In the genomic region with DNA sequence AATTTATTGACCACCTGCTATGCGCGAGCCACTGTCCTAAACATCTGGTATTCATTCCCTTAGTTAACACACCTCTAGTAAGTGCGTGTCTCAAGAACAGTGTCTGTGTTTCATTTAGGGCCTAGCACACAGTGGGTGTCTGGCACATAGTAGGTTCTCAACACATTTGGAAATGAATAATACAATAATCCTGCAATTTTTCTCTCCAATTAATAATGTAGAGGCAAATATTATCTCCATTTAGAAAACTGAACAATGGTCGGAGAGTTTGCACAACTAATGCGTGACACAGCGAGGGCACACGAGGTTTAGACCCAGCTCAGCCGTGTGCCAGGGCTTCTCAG, we compare ENCODE assay signal across 22 cellular contexts. TPM values are rescaled to one million over a fixed set of nuclear protein-coding genes. Genes with fewer than 3 reads are reported as not detected.
DNase-seq lines count a peak whose midpoint lies in the region; ATAC-seq and TF ChIP-seq lines count a peak whose summit lies in the region.
"Had no signal": no experiment of that assay in that cellular context is flagged by ENCODE, and none has a peak within 500 bp of the region (broad histone marks: within the 10 kb centered on the region; RNA-seq: fewer than 3 reads in every experiment).

No MANE protein-coding gene starts in this region.

- H2AFZ ChIP-seq in SK-N-SH (ENCODE audit: low read depth) = no peak overlapping the region

- H3K9me3 ChIP-seq in SK-N-SH (no peaks in the 10 kb centered on the region), adipocyte (ENCODE audit: control insufficient read depth, low read length) (peaks cover 6% of the 10 kb centered on the region), spleen (peaks cover 0 to 7% (median 0%) of the 10 kb centered on the region in 8 donors), esophagus squamous epithelium (no peaks in the 10 kb centered on the region)
- H3K9me3 ChIP-seq: BE2C, esophagus muscularis mucosa, lower lobe of right lung, thyroid gland had no signal

- H3K36me3 Mint-ChIP-seq in IgD-negative memory B cell = no peaks in the 10 kb centered on the region
- H3K36me3 Mint-ChIP-seq in osteocyte (ENCODE audit: unreplicated experiment) = no peaks in the 10 kb centered on the region
- H3K36me3 Mint-ChIP-seq: activated naive CD8-positive, alpha-beta T cell treated with anti-CD3 and anti-CD28 coated beads, Interleukin-2, amount 10 ng/mL, durations not matched to agents 7 days and 5 days had no signal

- H3K36me3 ChIP-seq in SK-N-SH (replicated peaks in 1 of 2; ENCODE audit: control insufficient read depth in 1 of 2, insufficient read depth in 2 of 2, low read length in 1 of 2) = no peaks in the 10 kb centered on the region
- no peaks in the 10 kb centered on the region for H3K36me3 ChIP-seq in adipocyte (ENCODE audit: control insufficient read depth, insufficient read depth, low read length, severe bottlenecking)
- no peaks in the 10 kb centered on the region for H3K36me3 ChIP-seq in spleen
- H3K36me3 ChIP-seq in esophagus squamous epithelium = no peaks in the 10 kb centered on the region
- H3K36me3 ChIP-seq: BE2C, esophagus muscularis mucosa, gastroesophageal sphincter, lower lobe of right lung, thyroid gland had no signal

- H3K4me1 Mint-ChIP-seq in IgD-negative memory B cell = peaks cover 29 to 31% (median 30%) of the 10 kb centered on the region in 3 donors
- peaks cover 6% of the 10 kb centered on the region for H3K4me1 Mint-ChIP-seq in osteocyte (ENCODE audit: unreplicated experiment)

- ATAC-seq in SK-N-SH treated with all-trans-retinoic acid at 6 μM for 48 hours = no peak
- no peak for ATAC-seq in HG03342 (IDR thresholded peaks at IDR 0.05; ENCODE audit: unreplicated experiment)

- POLR2A ChIA-PET in SK-N-SH (lab: Yijun Ruan, JAX) = interaction anchor here (0.6 to 1.0 kb wide), 3 partner anchors 81 to 310 kb away, joined by 3 to 4 read pairs (median 3); a partner anchor contains a TSS

- TF ChIP-seq EP300 in SK-N-SH (IDR thresholded peaks at IDR 0.05; ENCODE audit: borderline replicate concordance in 1 of 2, low read depth in 1 of 2, low read length in 1 of 2) = no peak

- H3K9ac ChIP-seq in SK-N-SH (no peak overlapping the region), adipocyte (ENCODE audit: low read length) (peak overlapping the region; percentile 28)

- H3K9me3 Mint-ChIP-seq in IgD-negative memory B cell (no peaks in the 10 kb centered on the region), osteocyte (ENCODE audit: unreplicated experiment) (no peaks in the 10 kb centered on the region)
- H3K9me3 Mint-ChIP-seq: activated naive CD8-positive, alpha-beta T cell treated with anti-CD3 and anti-CD28 coated beads, Interleukin-2, amount 10 ng/mL, durations not matched to agents 7 days and 5 days; effector memory CD8-positive, alpha-beta T cell; stimulated activated naive CD8-positive, alpha-beta T cell treated with anti-CD3 and anti-CD28 coated beads, Interleukin-15, Interleukin-2, amounts not matched to agents 100 ng/mL and 50 ng/mL, for 24 hours had no signal

- no peaks in the 10 kb centered on the region for H3K27me3 Mint-ChIP-seq in IgD-negative memory B cell
- peaks cover 25% of the 10 kb centered on the region for H3K27me3 Mint-ChIP-seq in osteocyte (ENCODE audit: unreplicated experiment)
- H3K27me3 Mint-ChIP-seq: activated CD4-positive, alpha-beta T cell treated with anti-CD3 and anti-CD28 coated beads, Interleukin-2, amount 10 ng/mL, durations not matched to agents 24 days and 14 days; activated naive CD8-positive, alpha-beta T cell treated with anti-CD3 and anti-CD28 coated beads, Interleukin-2, amount 10 ng/mL, durations not matched to agents 7 days and 5 days had no signal

- peak overlapping the region; percentile 40 to 96 (median 69) for H3K27ac Mint-ChIP-seq in IgD-negative memory B cell
- no peak overlapping the region for H3K27ac Mint-ChIP-seq in osteocyte (ENCODE audit: unreplicated experiment)
- H3K27ac Mint-ChIP-seq: activated T-helper 2 cell treated with anti-CD3 and anti-CD28 coated beads, Interferon-gamma antibody, Interleukin-2, Interleukin-4, amounts not matched to agents 10 μg/mL and 5 μg/mL and 100 μg/mL, durations not matched to agents 14 hours and 24 hours and 36 hours; effector memory CD8-positive, alpha-beta T cell had no signal

- H3K27me3 ChIP-seq in SK-N-SH (ENCODE audit: insufficient read depth) (peaks cover 11% of the 10 kb centered on the region), adipocyte (replicated peaks; ENCODE audit: control insufficient read depth, insufficient read depth, low read length) (peaks cover 28% of the 10 kb centered on the region), spleen (replicated peaks in 1 of 7) (no peaks in the 10 kb centered on the region), esophagus squamous epithelium (peaks cover 0 to 7% (median 0%) of the 10 kb centered on the region in 4 donors)
- H3K27me3 ChIP-seq: thyroid gland had no signal

- intact Hi-C loops in spleen (cut with DNase I; ENCODE audit: low total_unique reads) (loop anchor here (2.0 to 5.0 kb wide), 3 partner anchors 74 to 309 kb away; no protein-coding TSS in a partner anchor), esophagus squamous epithelium (cut with DNase I) (loop anchor here (5.0 kb wide), 1 partner anchor 74 kb away; no protein-coding TSS in a partner anchor)

- no peak overlapping the region for H3K27ac ChIP-seq in SK-N-SH (ENCODE audit: low read depth in 2 of 2, low read length in 1 of 2)
- H3K27ac ChIP-seq in spleen = peak overlapping the region in 4 of 8 donors; percentile 19 to 96 (median 63)
- no peak overlapping the region for H3K27ac ChIP-seq in esophagus squamous epithelium
- H3K27ac ChIP-seq: esophagus muscularis mucosa, gastroesophageal sphincter, lower lobe of right lung, thyroid gland had no signal

- CTCF ChIA-PET in SK-N-SH (lab: Yijun Ruan, JAX) = interaction anchor here (0.6 to 6.0 kb wide), 61 partner anchors 11 to 1557 kb away, joined by 3 to 159 read pairs (median 6); a partner anchor contains a TSS

- no peaks in the 10 kb centered on the region for H3K9me2 ChIP-seq in SK-N-SH

- H3K4me1 ChIP-seq in SK-N-SH (ENCODE audit: control insufficient read depth in 1 of 2, insufficient read depth in 2 of 2, low read depth in 1 of 2, low read length in 1 of 2) = peaks cover 0 to 9% of the 10 kb centered on the region in 2 experiments; a peak in 1 of 4 replicates
- peaks cover 14% of the 10 kb centered on the region for H3K4me1 ChIP-seq in adipocyte (ENCODE audit: control insufficient read depth, insufficient read depth, low read length)
- peaks cover 2 to 75% (median 36%) of the 10 kb centered on the region in 6 donors for H3K4me1 ChIP-seq in spleen
- H3K4me1 ChIP-seq in esophagus squamous epithelium = peaks cover 12 to 50% (median 26%) of the 10 kb centered on the region in 3 donors
- H3K4me1 ChIP-seq: thyroid gland had no signal

- H3K79me2 ChIP-seq in SK-N-SH (ENCODE audit: insufficient read depth) = no peaks in the 10 kb centered on the region

- H3K4me3 ChIP-seq in SK-N-SH (ENCODE audit: low read depth in 2 of 2, low read length in 1 of 2) = no peak overlapping the region
- no peak overlapping the region for H3K4me3 ChIP-seq in adipocyte (ENCODE audit: low read length)
- peak overlapping the region in 1 of 8 donors; percentile 48 for H3K4me3 ChIP-seq in spleen
- peak overlapping the region in 1 of 4 donors; percentile 37 for H3K4me3 ChIP-seq in esophagus squamous epithelium
- H3K4me3 ChIP-seq: esophagus muscularis mucosa, gastroesophageal sphincter, lower lobe of right lung, smooth muscle cell, thyroid gland had no signal

- TF ChIP-seq POLR2A in spleen (IDR thresholded peaks at IDR 0.05) (no peak), esophagus squamous epithelium (IDR thresholded peaks at IDR 0.05) (no peak)

- no peak for TF ChIP-seq RAD21 in SK-N-SH (IDR thresholded peaks at IDR 0.05; ENCODE audit: low read length)

- H3K4me3 Mint-ChIP-seq in IgD-negative memory B cell = peak overlapping the region in 1 of 4 donors; percentile 19
- no peak overlapping the region for H3K4me3 Mint-ChIP-seq in osteocyte (ENCODE audit: unreplicated experiment)
- H3K4me3 Mint-ChIP-seq: stimulated activated naive CD8-positive, alpha-beta T cell treated with anti-CD3 and anti-CD28 coated beads, Interleukin-15, Interleukin-2, amounts not matched to agents 100 ng/mL and 50 ng/mL, for 24 hours had no signal

- H3K4me2 ChIP-seq in SK-N-SH = peak overlapping the region; percentile 13; the same call in 1 of the 2 replicates
- H3K4me2 ChIP-seq: smooth muscle cell had no signal

- DNase-seq in SK-N-SH (no peak), adipocyte (ENCODE audit: low read depth) (no peak), spleen (peak; percentile 41), esophagus squamous epithelium (lab: John Stamatoyannopoulos, UW) (no peak), osteocyte (ENCODE audit: extremely low spot score, unreplicated experiment) (no peak)
- DNase-seq: SIG-M5 had no signal

- 51% methylated on average over 8 of the region's 8 CpGs for WGBS in SK-N-SH (ENCODE audit: low lambda C conversion rate)
- 65 to 72% (median 67%) methylated on average over 8 of the region's 8 CpGs for WGBS in spleen, 5 donors
- WGBS in esophagus squamous epithelium, 2 donors = 71 to 78% methylated on average over 8 of the region's 8 CpGs

- no peaks in the 10 kb centered on the region for H3F3A ChIP-seq in SK-N-SH (replicated peaks; ENCODE audit: insufficient read depth)

- no peaks in the 10 kb centered on the region for H4K20me1 ChIP-seq in SK-N-SH (ENCODE audit: insufficient read depth)

- TF ChIP-seq CTCF in SK-N-SH (IDR thresholded peaks at IDR 0.05) = no peak
- no peak for TF ChIP-seq CTCF in spleen (IDR thresholded peaks at IDR 0.05 in 8 of 11, conservative IDR thresholded peaks at IDR 0.05 in 3 of 11)
- TF ChIP-seq CTCF in esophagus squamous epithelium (IDR thresholded peaks at IDR 0.05) = no peak
- no peak for TF ChIP-seq CTCF in osteocyte (IDR thresholded peaks at IDR 0.05)

RNA-seq across cellular contexts. Expression of a gene that starts 4.0 kb away (rescaled TPM):
- polyA plus RNA-seq in SK-N-SH (2012; rRNA removed) (not detected in 2 replicates), IgD-negative memory B cell (121 TPM), spleen (100 to 1,000 TPM; 116 to 178 (median 162) TPM)
- polyA plus RNA-seq in SK-N-SH (2012; cell fraction: cytosol; rRNA removed) = not detected in 2 replicates
- not detected in 2 replicates for polyA plus RNA-seq in SK-N-SH (2012; cell fraction: nucleus; rRNA removed)
- total RNA-seq in spleen (100 to 1,000 TPM in 6 of 7 donors, 10 to 100 TPM in 1; 89.0 to 222 (median 146) TPM), esophagus squamous epithelium (10 to 100 TPM in 2 of 4 donors, 1 to 10 TPM in 2; 2.1 to 15.1 (median 8.4) TPM), osteocyte (not detected in 2 replicates)
- total RNA-seq: A172, renal cortical epithelial cell, smooth muscle cell had no signal

RNA-seq across cellular contexts. Expression of a gene that starts 39.9 kb away (rescaled TPM):
- polyA plus RNA-seq in SK-N-SH (2012; rRNA removed) = not detected in 2 replicates
- polyA plus RNA-seq in SK-N-SH (2012; cell fraction: cytosol; rRNA removed) = not detected in 2 replicates
- not detected in 2 replicates for polyA plus RNA-seq in SK-N-SH (2012; cell fraction: nucleus; rRNA removed)
- polyA plus RNA-seq in IgD-negative memory B cell = not detected
- total RNA-seq in spleen = 1 to 10 TPM in 2 of 7 donors, under 1 TPM in 3, not detected in 2; 0.91 to 3.2 (median 0.95) TPM
- 1 to 10 TPM in 2 of 3 donors, under 1 TPM in 1; 0.52 to 2.8 (median 1.0) TPM for polyA plus RNA-seq in spleen
- total RNA-seq in esophagus squamous epithelium = not detected
- 0.94 TPM in 1 of 2 replicates, not detected in the other for total RNA-seq in osteocyte
- total RNA-seq: A172; activated CD4-positive, alpha-beta T cell treated with anti-CD3 and anti-CD28 coated beads, Interleukin-2, amount 10 ng/mL, durations not matched to agents 24 days and 14 days; activated naive CD8-positive, alpha-beta T cell treated with anti-CD3 and anti-CD28 coated beads, Interleukin-2, amount 10 ng/mL, durations not matched to agents 7 days and 5 days; activated T-helper 2 cell treated with anti-CD3 and anti-CD28 coated beads, Interferon-gamma antibody, Interleukin-2, Interleukin-4, amounts not matched to agents 10 μg/mL and 5 μg/mL and 100 μg/mL, durations not matched to agents 14 hours and 24 hours and 36 hours; esophagus muscularis mucosa; gastroesophageal sphincter; renal cortical epithelial cell; smooth muscle cell; thyroid gland had no signal
- polyA plus RNA-seq: smooth muscle cell had no signal

RNA-seq across cellular contexts. Expression of a gene that starts 56.7 kb away (rescaled TPM):
- polyA plus RNA-seq in SK-N-SH (2012; rRNA removed) (not detected in 2 replicates), IgD-negative memory B cell (17.6 TPM), spleen (10 to 100 TPM; 14.2 to 19.7 (median 16.3) TPM)
- polyA plus RNA-seq in SK-N-SH (2012; cell fraction: cytosol; rRNA removed) = not detected in 2 replicates
- polyA plus RNA-seq in SK-N-SH (2012; cell fraction: nucleus; rRNA removed) = 0.02 TPM in 1 of 2 replicates, not detected in the other
- total RNA-seq in spleen (100 to 1,000 TPM in 1 of 7 donors, 10 to 100 TPM in 6; 35.9 to 110 (median 61.3) TPM), esophagus squamous epithelium (1 to 10 TPM; 1.5 to 6.1 (median 2.9) TPM), osteocyte (not detected in 2 replicates)
- total RNA-seq: A172, smooth muscle cell had no signal

Comparison
In these comparisons a context has a peak if more than half of its experiments do, and no peak if none do; other contexts are left out.
1. RNA of a gene that starts 4.0 kb away (total RNA-seq): 89.0 to 222 TPM in spleen; 2.1 to 15.1 TPM in esophagus squamous epithelium and not detected in osteocyte; every median in the first group is over 4 times any median in the second.
2. RNA of a gene that starts 56.7 kb away (total RNA-seq): 35.9 to 110 TPM in spleen; 1.5 to 6.1 TPM in esophagus squamous epithelium and not detected in osteocyte; every median in the first group is over 4 times any median in the second.